26 cellular contexts compared by ENCODE assay signal in genomic region chr1:152761609-152762213, GRCh38. TPM values are rescaled to one million over a fixed set of nuclear protein-coding genes. Genes with fewer than 3 reads are reported as not detected.
"Had no signal": no experiment of that assay in that cellular context is flagged by ENCODE, and none has a peak within 500 bp of the region (broad histone marks: within the 10 kb centered on the region; RNA-seq: fewer than 3 reads in every experiment).

No MANE protein-coding gene starts in this region.

- H3K4me2 ChIP-seq: smooth muscle cell had no signal

- H3K36me3 ChIP-seq: gastrocnemius medialis, heart left ventricle, upper lobe of left lung had no signal

- DNase-seq: activated CD4-positive, alpha-beta memory T cell treated with anti-CD3 and anti-CD28 coated beads for 36 hours; activated CD4-positive, alpha-beta T cell treated with anti-CD3 and anti-CD28 coated beads for 4 hours; activated CD4-positive, CD25-positive, alpha-beta regulatory T cell; activated naive CD4-positive, alpha-beta T cell treated with Interleukin-2 at 50 U/mL for 16 hours; activated naive CD8-positive, alpha-beta T cell treated with anti-CD3 and anti-CD28 coated beads, Interleukin-2, amount 10 ng/mL, durations not matched to agents 7 days and 5 days; activated T-cell treated with anti-CD3 and anti-CD28 coated beads, Interleukin-2, amount 50 U/mL, for 48 hours; amniotic stem cell; cortex of kidney; endodermal cell; erythroblast; gastrocnemius medialis; heart left ventricle; islet precursor cell; left colon; mesendoderm; mucosa of descending colon; nephron progenitor cell; stimulated activated CD4-positive, alpha-beta T cell treated with anti-CD3 and anti-CD28 coated beads, Interleukin-15, amount 100 ng/mL, for 24 hours; stimulated activated naive B cell treated with anti-CD40 and anti-IgM and Interleukin-4, amounts not matched to agents 10 μg/mL and 1 μg/mL and 100 μg/mL, for 72 hours; T-cell; T-helper 9 cell; testis had no signal

- H3K4me3 ChIP-seq: gastrocnemius medialis, heart left ventricle, mucosa of descending colon, smooth muscle cell, testis, upper lobe of left lung had no signal

- H3K9me3 ChIP-seq: gastrocnemius medialis, heart left ventricle, mucosa of descending colon, testis, upper lobe of left lung had no signal

- ATAC-seq: gastrocnemius medialis; left colon; mucosa of descending colon; sciatic nerve; stimulated activated naive B cell treated with anti-CD40 and anti-IgM and Interleukin-4, amounts not matched to agents 10 μg/mL and 1 μg/mL and 100 μg/mL, for 72 hours; T-cell had no signal

- H3K27me3 ChIP-seq: gastrocnemius medialis, testis, upper lobe of left lung had no signal

- H3K4me1 ChIP-seq: gastrocnemius medialis, heart left ventricle, testis, upper lobe of left lung had no signal

- H3K27ac ChIP-seq: gastrocnemius medialis, heart left ventricle, testis, upper lobe of left lung had no signal

RNA-seq across cellular contexts. Expression of gene KPRP, which starts 3.9 kb away (rescaled TPM):
- total RNA-seq: activated CD4-positive, alpha-beta memory T cell treated with anti-CD3 and anti-CD28 coated beads for 36 hours; activated naive CD8-positive, alpha-beta T cell treated with anti-CD3 and anti-CD28 coated beads, Interleukin-2, amount 10 ng/mL, durations not matched to agents 7 days and 5 days; cerebellum; endodermal cell; gastrocnemius medialis; heart left ventricle; left colon; mucosa of descending colon; sciatic nerve; smooth muscle cell; T-cell; testis; upper lobe of left lung had no signal
- polyA plus RNA-seq: heart left ventricle, smooth muscle cell had no signal

RNA-seq across cellular contexts. Expression of gene LCE1F, which starts 13.2 kb away (rescaled TPM):
- total RNA-seq: activated CD4-positive, alpha-beta memory T cell treated with anti-CD3 and anti-CD28 coated beads for 36 hours; activated naive CD8-positive, alpha-beta T cell treated with anti-CD3 and anti-CD28 coated beads, Interleukin-2, amount 10 ng/mL, durations not matched to agents 7 days and 5 days; cerebellum; endodermal cell; gastrocnemius medialis; heart left ventricle; left colon; mucosa of descending colon; sciatic nerve; smooth muscle cell; T-cell; testis; upper lobe of left lung had no signal
- polyA plus RNA-seq: heart left ventricle, smooth muscle cell had no signal

RNA-seq across cellular contexts. Expression of gene LCE1E, which starts 24.3 kb away (rescaled TPM):
- total RNA-seq: activated CD4-positive, alpha-beta memory T cell treated with anti-CD3 and anti-CD28 coated beads for 36 hours; activated naive CD8-positive, alpha-beta T cell treated with anti-CD3 and anti-CD28 coated beads, Interleukin-2, amount 10 ng/mL, durations not matched to agents 7 days and 5 days; cerebellum; endodermal cell; gastrocnemius medialis; heart left ventricle; left colon; mucosa of descending colon; sciatic nerve; smooth muscle cell; T-cell; testis; upper lobe of left lung had no signal
- polyA plus RNA-seq: heart left ventricle, smooth muscle cell had no signal

RNA-seq across cellular contexts. Expression of gene LCE1D, which starts 34.8 kb away (rescaled TPM):
- total RNA-seq: activated CD4-positive, alpha-beta memory T cell treated with anti-CD3 and anti-CD28 coated beads for 36 hours; activated naive CD8-positive, alpha-beta T cell treated with anti-CD3 and anti-CD28 coated beads, Interleukin-2, amount 10 ng/mL, durations not matched to agents 7 days and 5 days; cerebellum; endodermal cell; gastrocnemius medialis; heart left ventricle; left colon; mucosa of descending colon; sciatic nerve; smooth muscle cell; T-cell; testis; upper lobe of left lung had no signal
- polyA plus RNA-seq: heart left ventricle, smooth muscle cell had no signal

RNA-seq across cellular contexts. Expression of gene LCE1C, which starts 44.7 kb away (rescaled TPM):
- total RNA-seq: activated CD4-positive, alpha-beta memory T cell treated with anti-CD3 and anti-CD28 coated beads for 36 hours; activated naive CD8-positive, alpha-beta T cell treated with anti-CD3 and anti-CD28 coated beads, Interleukin-2, amount 10 ng/mL, durations not matched to agents 7 days and 5 days; cerebellum; endodermal cell; gastrocnemius medialis; heart left ventricle; left colon; mucosa of descending colon; sciatic nerve; smooth muscle cell; T-cell; testis; upper lobe of left lung had no signal
- polyA plus RNA-seq: heart left ventricle, smooth muscle cell had no signal
